ENCODE assay signal across 15 cellular contexts in genomic region chr6:73710470-73710869, GRCh38. TPM values are rescaled to one million over a fixed set of nuclear protein-coding genes. Genes with fewer than 3 reads are reported as not detected.
DNase-seq lines count a peak whose midpoint lies in the region; ATAC-seq, FAIRE-seq and TF ChIP-seq lines count a peak whose summit lies in the region.
"Had no signal": no experiment of that assay in that cellular context is flagged by ENCODE, and none has a peak within 500 bp of the region (broad histone marks: within the 10 kb centered on the region; RNA-seq: fewer than 3 reads in every experiment).

No MANE protein-coding gene starts in this region.

- no peaks in the 10 kb centered on the region for H3K27me3 Mint-ChIP-seq in MCF 10A (ENCODE audit: insufficient read depth, unreplicated experiment)
- H3K27me3 Mint-ChIP-seq: stimulated activated naive CD8-positive, alpha-beta T cell treated with anti-CD3 and anti-CD28 coated beads, Interleukin-15, Interleukin-2, amounts not matched to agents 100 ng/mL and 50 ng/mL, for 24 hours had no signal

- H3K27ac Mint-ChIP-seq in MCF 10A (ENCODE audit: low read depth, unreplicated experiment), result peak overlapping the region; percentile 1
- H3K27ac Mint-ChIP-seq: activated CD8-positive, alpha-beta T cell treated with anti-CD3 and anti-CD28 coated beads for 36 hours; activated naive CD8-positive, alpha-beta T cell treated with anti-CD3 and anti-CD28 coated beads, Interleukin-2, amount 10 ng/mL, durations not matched to agents 7 days and 5 days; immature natural killer cell; stimulated activated naive CD8-positive, alpha-beta T cell treated with anti-CD3 and anti-CD28 coated beads, Interleukin-15, Interleukin-2, amounts not matched to agents 100 ng/mL and 50 ng/mL, for 24 hours had no signal

- peak; percentile 90 for DNase-seq in M059J (ENCODE audit: low read depth)
- peak; percentile 94 for DNase-seq in MCF 10A (ENCODE audit: unreplicated experiment)
- peak; percentile 88 for DNase-seq in renal cortical epithelial cell (ENCODE audit: low read depth)
- DNase-seq in hippocampal formation (lab: John Stamatoyannopoulos, UW), result no peak
- no peak for DNase-seq in NCI-H187 treated with DMSO at 0.1 percent for 48 hours (lab: John Stamatoyannopoulos, UW)
- DNase-seq in NCI-H2029 treated with DMSO at 0.1 percent for 48 hours (lab: John Stamatoyannopoulos, UW), result no peak
- DNase-seq in D721Med (ENCODE audit: insufficient read length, low spot score), result no peak
- DNase-seq: activated CD8-positive, alpha-beta T cell treated with anti-CD3 and anti-CD28 coated beads for 36 hours; activated naive CD8-positive, alpha-beta T cell treated with anti-CD3 and anti-CD28 coated beads, Interleukin-2, amount 10 ng/mL, durations not matched to agents 7 days and 5 days; immature natural killer cell; MM.1S; NCI-H2227 treated with DMSO at 0.1 percent for 48 hours had no signal

- intact Hi-C loops in MCF 10A (cut with micrococcal nuclease), result no loop called here

- ATAC-seq in GM21367 (IDR thresholded peaks at IDR 0.05; ENCODE audit: unreplicated experiment), result peak; percentile 45
- ATAC-seq: activated CD8-positive, alpha-beta T cell treated with anti-CD3 and anti-CD28 coated beads for 36 hours had no signal

- no peak for FAIRE-seq in D721Med (lab: Jason Lieb, UNC)
- FAIRE-seq: GM18507 had no signal

- H3K9me3 Mint-ChIP-seq in MCF 10A (ENCODE audit: unreplicated experiment), result no peaks in the 10 kb centered on the region
- H3K9me3 Mint-ChIP-seq: activated CD8-positive, alpha-beta T cell treated with anti-CD3 and anti-CD28 coated beads for 36 hours; activated naive CD8-positive, alpha-beta T cell treated with anti-CD3 and anti-CD28 coated beads, Interleukin-2, amount 10 ng/mL, durations not matched to agents 7 days and 5 days; immature natural killer cell; stimulated activated naive CD8-positive, alpha-beta T cell treated with anti-CD3 and anti-CD28 coated beads, Interleukin-15, Interleukin-2, amounts not matched to agents 100 ng/mL and 50 ng/mL, for 24 hours had no signal

- no peak overlapping the region for H3K4me3 Mint-ChIP-seq in MCF 10A (ENCODE audit: unreplicated experiment)
- H3K4me3 Mint-ChIP-seq: activated CD8-positive, alpha-beta T cell treated with anti-CD3 and anti-CD28 coated beads for 36 hours; activated naive CD8-positive, alpha-beta T cell treated with anti-CD3 and anti-CD28 coated beads, Interleukin-2, amount 10 ng/mL, durations not matched to agents 7 days and 5 days; immature natural killer cell; stimulated activated naive CD8-positive, alpha-beta T cell treated with anti-CD3 and anti-CD28 coated beads, Interleukin-15, Interleukin-2, amounts not matched to agents 100 ng/mL and 50 ng/mL, for 24 hours had no signal

- POLR2A ChIA-PET in MCF 10A (lab: Yijun Ruan, JAX), result interaction anchor here (1.0 to 1.4 kb wide), 2 partner anchors 15 to 21 kb away, joined by 3 to 10 read pairs; partner anchors contain the start of gene CD109

- peaks cover 40% of the 10 kb centered on the region for H3K36me3 Mint-ChIP-seq in MCF 10A (ENCODE audit: insufficient read depth, unreplicated experiment)
- H3K36me3 Mint-ChIP-seq: immature natural killer cell had no signal

- TF ChIP-seq CTCF in MCF 10A (IDR thresholded peaks at IDR 0.05; ENCODE audit: unreplicated experiment), result no peak
- no peak for TF ChIP-seq CTCF in D721Med (IDR thresholded peaks at IDR 0.05; ENCODE audit: insufficient read depth, missing control alignments)

- CTCF ChIA-PET in MCF 10A (lab: Yijun Ruan, JAX), result interaction anchor here (0.7 kb wide), 1 partner anchor 28 kb away, joined by 3 read pairs; no protein-coding TSS in a partner anchor

- no TSS peak for BruUV-seq in MCF 10A (replicated peaks; lab: Mats Ljungman, UMichigan)

- peaks cover 13% of the 10 kb centered on the region for H3K4me1 Mint-ChIP-seq in MCF 10A (ENCODE audit: insufficient read depth, unreplicated experiment)

RNA-seq across cellular contexts. Expression of gene CD109, which starts 14.5 kb away (rescaled TPM):
- total RNA-seq in M059J (2014; rRNA removed; shearing (Covaris generic)), result 24.0 and 39.3 TPM in 2 replicates
- total RNA-seq in MCF 10A (2022) (91.0 and 94.5 TPM in 2 replicates), renal cortical epithelial cell (25.2 and 29.8 TPM in 2 replicates)

RNA-seq across cellular contexts. Expression of gene SLC17A5, which starts 56.7 kb away (rescaled TPM):
- total RNA-seq in M059J (2014; rRNA removed; shearing (Covaris generic)), result 13.2 and 16.4 TPM in 2 replicates
- total RNA-seq in MCF 10A (2022), result 6.1 and 7.2 TPM in 2 replicates
- total RNA-seq in renal cortical epithelial cell, result 32.8 and 73.8 TPM in 2 replicates

Comparison
In these comparisons a context has a peak if more than half of its experiments do, and no peak if none do; other contexts are left out.
1. DNase-seq: peak in M059J (single experiment), MCF 10A (single experiment) and renal cortical epithelial cell (single experiment); none in hippocampal formation (0 of 2), NCI-H187 treated with DMSO at 0.1 percent for 48 hours (single experiment), NCI-H2029 treated with DMSO at 0.1 percent for 48 hours (single experiment) and D721Med (single experiment).